ENCODE assay signal across 8 cellular contexts in genomic region chr12:124992874-124993567, GRCh38. TPM values are rescaled to one million over a fixed set of nuclear protein-coding genes. Genes with fewer than 3 reads are reported as not detected.
DNase-seq lines count a peak whose midpoint lies in the region; ATAC-seq and TF ChIP-seq lines count a peak whose summit lies in the region.

No MANE protein-coding gene starts in this region.

- peak overlapping the region; percentile 89 for H3K4me2 ChIP-seq in neural cell (ENCODE audit: low read length)

- H3K27me3 ChIP-seq in HUES64 (ENCODE audit: insufficient read depth, low read length) (peaks cover 13% of the 10 kb centered on the region; the same call in 1 of the 2 replicates), neural cell (ENCODE audit: insufficient read depth, low read depth, low read length) (no peaks in the 10 kb centered on the region), subcutaneous abdominal adipose tissue (ENCODE audit: control insufficient read depth in 5 of 5, insufficient read depth in 4 of 5, low read length in 5 of 5) (no peaks in the 10 kb centered on the region)

- peak overlapping the region; percentile 32; the same call in 1 of the 2 replicates for H3K27ac ChIP-seq in HUES64 (ENCODE audit: low read depth, low read length)
- H3K27ac ChIP-seq in neural cell (ENCODE audit: low read length), result peak overlapping the region; percentile 1
- H3K27ac ChIP-seq in subcutaneous abdominal adipose tissue (ENCODE audit: low read depth, low read length), result no peak overlapping the region

- peaks cover 3% of the 10 kb centered on the region for H3K79me2 ChIP-seq in neural cell (replicated peaks; ENCODE audit: insufficient read depth, low read length)

- peaks cover 6% of the 10 kb centered on the region; the same call in 1 of the 2 replicates for H3K4me1 ChIP-seq in HUES64 (ENCODE audit: insufficient read depth, low read length)
- peaks cover 2 to 29% (median 23%) of the 10 kb centered on the region in 5 donors for H3K4me1 ChIP-seq in subcutaneous abdominal adipose tissue (ENCODE audit: control insufficient read depth in 5 of 5, insufficient read depth in 5 of 5, low read length in 5 of 5)

- no peak for TF ChIP-seq CTCF in AG09309 (IDR thresholded peaks at IDR 0.05; ENCODE audit: control insufficient read depth, insufficient read depth, low read depth, low read length, missing control alignments)
- TF ChIP-seq CTCF in epithelial cell of proximal tubule (conservative IDR thresholded peaks at IDR 0.05; ENCODE audit: low read depth, low read length), result peak; percentile 52
- peak; percentile 87 for TF ChIP-seq CTCF in neural cell (IDR thresholded peaks at IDR 0.05; ENCODE audit: poor library complexity, severe bottlenecking)

- no peak overlapping the region for H2AFZ ChIP-seq in neural cell (ENCODE audit: low read depth, low read length)

- under 1% methylated on average over 21 of the region's 23 CpGs for WGBS in HUES64

- H3K9me2 ChIP-seq in neural cell (ENCODE audit: insufficient read depth, low read length), result no peaks in the 10 kb centered on the region

- no peaks in the 10 kb centered on the region for H4K20me1 ChIP-seq in neural cell (ENCODE audit: insufficient read depth)

- peak; percentile 61 for TF ChIP-seq RAD21 in neural cell (conservative IDR thresholded peaks at IDR 0.05)

- no peaks in the 10 kb centered on the region for H3K9me3 ChIP-seq in HUES64 (ENCODE audit: insufficient read depth, low read depth, low read length)
- H3K9me3 ChIP-seq in neural cell (ENCODE audit: low read length), result no peaks in the 10 kb centered on the region
- no peaks in the 10 kb centered on the region for H3K9me3 ChIP-seq in subcutaneous abdominal adipose tissue (ENCODE audit: control insufficient read depth in 5 of 5, low read length in 5 of 5)

- TF ChIP-seq EP300 in neural cell (conservative IDR thresholded peaks at IDR 0.05; ENCODE audit: poor library complexity, severe bottlenecking), result no peak

- ATAC-seq in GM19043 (IDR thresholded peaks at IDR 0.05; ENCODE audit: low read depth, unreplicated experiment), result peak; percentile 30

- H3K4me3 ChIP-seq in AG09309 (ENCODE audit: control insufficient read depth, low read depth, low read length) (peak overlapping the region; percentile 39), HUES64 (ENCODE audit: low read length) (peak overlapping the region; percentile 80), epithelial cell of proximal tubule (ENCODE audit: low read depth, low read length) (peak overlapping the region; percentile 61), neural cell (ENCODE audit: low read length) (peak overlapping the region; percentile 65), subcutaneous abdominal adipose tissue (ENCODE audit: low read depth in 1 of 5, low read length in 5 of 5) (peak overlapping the region; percentile 40 to 75 (median 68))

- DNase-seq in AG09309 (ENCODE audit: low read depth) (no peak), NOMO-1 treated with dmso at 0.1 percent for 144 hours (lab: John Stamatoyannopoulos, UW; ENCODE audit: unreplicated experiment) (peak; percentile 87), epithelial cell of proximal tubule (ENCODE audit: low read depth) (peak; percentile 40)
- peak; percentile 40 to 68 (median 50) for DNase-seq in activated CD8-positive, alpha-beta memory T cell treated with anti-CD3 and anti-CD28 coated beads for 48 hours (ENCODE audit: low read depth in 2 of 3, low spot score in 2 of 3)

- H3K9ac ChIP-seq in HUES64 (ENCODE audit: low read depth, low read length), result peak overlapping the region; percentile 84
- peak overlapping the region; percentile 14 for H3K9ac ChIP-seq in neural cell (ENCODE audit: low read length)
- H3K9ac ChIP-seq in subcutaneous abdominal adipose tissue (ENCODE audit: low read length in 5 of 5), result peak overlapping the region in 3 of 5 donors; percentile 14 to 52 (median 45)

- H3K36me3 ChIP-seq in HUES64 (ENCODE audit: insufficient read depth, low read length) (no peaks in the 10 kb centered on the region), neural cell (ENCODE audit: insufficient read depth, low read length) (no peaks in the 10 kb centered on the region), subcutaneous abdominal adipose tissue (ENCODE audit: control insufficient read depth in 5 of 5, insufficient read depth in 5 of 5, low read length in 5 of 5) (no peaks in the 10 kb centered on the region)

- H3F3A ChIP-seq in neural cell (ENCODE audit: insufficient read depth, low read length, poor library complexity, severe bottlenecking), result no peaks in the 10 kb centered on the region

TF ChIP-seq in neural cell, 6 proteins besides CTCF, POLR2A, EP300 and RAD21:
- TF ChIP-seq MXI1 (conservative IDR thresholded peaks at IDR 0.05; ENCODE audit: poor library complexity, severe bottlenecking), result peak; percentile 61
- no peak for TF ChIP-seq POLR2AphosphoS5 (IDR thresholded peaks at IDR 0.05)
- no peak for TF ChIP-seq EZH2 (IDR thresholded peaks at IDR 0.05; ENCODE audit: borderline replicate concordance, insufficient read depth, low read length, poor library complexity, severe bottlenecking)
- TF ChIP-seq TAF1 (IDR thresholded peaks at IDR 0.05; ENCODE audit: low read depth), result no peak
- TF ChIP-seq REST (IDR thresholded peaks at IDR 0.05; ENCODE audit: borderline replicate concordance), result no peak
- peak; percentile 57 for TF ChIP-seq SMC3 (conservative IDR thresholded peaks at IDR 0.05; ENCODE audit: poor library complexity)

RNA-seq across cellular contexts. Expression of gene BRI3BP, which starts 0.4 kb away (rescaled TPM):
- polyA plus RNA-seq in HUES64 (2013, experiment 1 of 2), result 5.1 TPM
- polyA plus RNA-seq in HUES64 (2013, experiment 2 of 2), result 5.5 TPM
- 16.0 and 25.7 TPM in 2 replicates for total RNA-seq in epithelial cell of proximal tubule
- 10.1 and 11.0 TPM in 2 replicates for polyA plus RNA-seq in neural cell
- 21.9 and 24.1 TPM in 2 replicates for polyA minus RNA-seq in neural cell

RNA-seq across cellular contexts. Expression of gene DHX37, which starts 4.1 kb away (rescaled TPM):
- polyA plus RNA-seq in HUES64 (2013, experiment 1 of 2), result 25.8 TPM
- polyA plus RNA-seq in HUES64 (2013, experiment 2 of 2), result 18.9 TPM
- 13.7 and 28.9 TPM in 2 replicates for total RNA-seq in epithelial cell of proximal tubule
- polyA plus RNA-seq in neural cell, result 4.7 and 5.2 TPM in 2 replicates
- 8.1 and 8.3 TPM in 2 replicates for polyA minus RNA-seq in neural cell

Comparison
In these comparisons a context has a peak if more than half of its experiments do, and no peak if none do; other contexts are left out.
1. H3K9ac ChIP-seq: peak in every context shown above with its lines; median percentile 84 in HUES64; 45 in subcutaneous abdominal adipose tissue; 14 in neural cell.